8 cellular contexts compared by ENCODE assay signal in the genomic region with DNA sequence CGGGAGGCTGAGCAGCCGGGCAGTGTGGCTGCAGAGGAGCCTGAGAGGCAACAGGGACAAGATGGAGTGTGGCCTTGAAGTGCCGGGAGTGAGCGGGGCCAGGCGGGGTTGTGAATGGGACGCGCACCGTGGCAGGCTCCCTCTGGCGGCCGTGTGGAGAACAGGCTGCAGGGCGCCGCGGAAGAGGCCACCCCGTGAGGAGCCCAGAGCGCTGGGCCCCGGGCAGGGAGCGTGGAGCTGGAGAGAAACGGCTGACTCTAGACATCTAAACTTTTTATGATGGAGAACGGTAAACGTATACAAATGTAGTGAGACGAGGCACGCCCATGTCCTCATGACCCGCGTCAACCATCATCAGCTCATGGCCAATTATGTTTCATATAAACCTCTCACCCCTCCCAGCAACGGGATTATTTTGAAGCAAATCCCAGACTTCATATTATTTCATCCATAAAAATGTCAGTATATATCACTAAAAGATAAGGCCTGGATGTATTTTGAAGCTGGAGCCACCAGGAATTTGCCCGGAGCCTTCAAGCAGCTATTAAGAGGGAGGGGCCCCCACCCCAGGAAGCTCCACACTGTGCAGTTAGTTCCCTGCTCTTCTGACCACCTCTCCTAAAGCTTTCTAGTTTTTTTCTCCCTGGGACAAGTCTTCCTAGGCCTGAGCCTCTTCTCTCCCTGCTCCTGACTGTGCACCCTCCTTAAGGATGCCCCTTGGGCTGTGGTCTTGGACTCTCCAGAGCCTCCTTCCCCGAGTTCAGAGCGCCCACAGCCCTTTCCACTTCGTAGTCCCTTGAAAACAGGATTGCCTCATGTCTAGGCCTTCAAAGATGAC.
DNase-seq lines count a peak whose midpoint lies in the region; ATAC-seq, FAIRE-seq and TF ChIP-seq lines count a peak whose summit lies in the region.

No MANE protein-coding gene starts in this region.

- peak overlapping the region in 1 of 2 donors; percentile 19 for H3K9ac ChIP-seq in kidney (ENCODE audit: low read length in 2 of 2)

- intact Hi-C loops in kidney (cut with DNase I): loop anchor here (10.0 kb wide), 1 partner anchor 237 kb away; no protein-coding TSS in a partner anchor

- peak; percentile 95 for TF ChIP-seq CTCF in WERI-Rb-1 (IDR thresholded peaks at IDR 0.05; ENCODE audit: low read depth, low read length)
- TF ChIP-seq CTCF in kidney (IDR thresholded peaks at IDR 0.05; ENCODE audit: borderline replicate concordance, extremely low read depth, insufficient read depth): peak; percentile 94

- no peak for ATAC-seq in HG03520 (IDR thresholded peaks at IDR 0.05; ENCODE audit: unreplicated experiment)

- H3K27ac ChIP-seq in WERI-Rb-1 (no peak overlapping the region), kidney (ENCODE audit: low read depth in 2 of 2, low read length in 2 of 2) (peak overlapping the region in 1 of 2 donors; percentile 43)

- in situ Hi-C loops in T47D (cut with HindIII; ENCODE audit: low pct_unique_long_range_greater_than_20kb, low sequenced_read_pairs): no loop called here

- H3K9me3 ChIP-seq in WERI-Rb-1 (ENCODE audit: severe bottlenecking): no peaks in the 10 kb centered on the region
- no peaks in the 10 kb centered on the region for H3K9me3 ChIP-seq in kidney (ENCODE audit: control insufficient read depth in 1 of 2, low read length in 2 of 2)

- DNase-seq in COR-L47 (lab: John Stamatoyannopoulos, UW) (peak; percentile 69), HCEC 1CT (peak; percentile 80), NCI-H2171 (lab: John Stamatoyannopoulos, UW) (peak; percentile 77), WERI-Rb-1 (peak; percentile 86), T47D (ENCODE audit: low read depth in 1 of 2, low spot score in 1 of 2) (peak; percentile 86 to 92), kidney (peak; percentile 95)
- DNase-seq in stimulated activated CD4-positive, alpha-beta T cell treated with anti-CD3 and anti-CD28 coated beads, Interleukin-15, amount 100 ng/mL, for 1 hour (ENCODE audit: low read depth in 1 of 2, low spot score in 1 of 2): peak; percentile 47 to 68

- peaks cover 3% of the 10 kb centered on the region for H3K27me3 ChIP-seq in WERI-Rb-1 (ENCODE audit: insufficient read depth, low read depth, severe bottlenecking)

- no peaks in the 10 kb centered on the region for H3K36me3 ChIP-seq in WERI-Rb-1
- H3K36me3 ChIP-seq in kidney (ENCODE audit: control insufficient read depth in 1 of 2, insufficient read depth in 2 of 2, low read length in 2 of 2): no peaks in the 10 kb centered on the region

- H3K4me3 ChIP-seq in WERI-Rb-1 (ENCODE audit: low read depth, low read length): peak overlapping the region; percentile 13
- no peak overlapping the region for H3K4me3 ChIP-seq in kidney (ENCODE audit: low read length in 2 of 2)

- H3K4me1 ChIP-seq in kidney (ENCODE audit: control insufficient read depth in 1 of 2, insufficient read depth in 1 of 2, low read depth in 1 of 2, low read length in 2 of 2): peaks cover 6 to 10% of the 10 kb centered on the region in 2 donors

- no peak for FAIRE-seq in kidney (lab: Jason Lieb, UNC)
